In genomic region chr4:6601661-6602250, GRCh38 we compare ENCODE assay signal across 16 cellular contexts.
"Had no signal": no experiment of that assay in that cellular context is flagged by ENCODE, and none has a peak within 500 bp of the region (broad histone marks: within the 10 kb centered on the region; RNA-seq: fewer than 3 reads in every experiment).

No MANE protein-coding gene starts in this region.

- H3K4me1 Mint-ChIP-seq: natural killer cell, neural progenitor cell had no signal

- DNase-seq: effector memory CD8-positive, alpha-beta T cell; gastrocnemius medialis; heart right ventricle; hypothalamus; kidney glomerular epithelial cell; natural killer cell; nucleus accumbens; pancreas; stimulated activated CD4-positive, alpha-beta T cell treated with anti-CD3 and anti-CD28 coated beads, Interleukin-2, amount 100 ng/mL, for 48 hours; stimulated activated naive CD8-positive, alpha-beta T cell treated with anti-CD3 and anti-CD28 coated beads, Interleukin-15, Interleukin-2, amounts not matched to agents 100 U/mL and 50 U/mL, for 24 hours; thyroid gland had no signal

- ATAC-seq: effector memory CD8-positive, alpha-beta T cell; gastrocnemius medialis; heart right ventricle; natural killer cell; pancreas; right cardiac atrium; stimulated activated naive CD8-positive, alpha-beta T cell treated with anti-CD3 and anti-CD28 coated beads, Interleukin-15, Interleukin-2, amounts not matched to agents 100 U/mL and 50 U/mL, for 24 hours had no signal

- H3K27me3 Mint-ChIP-seq: dendritic cell treated with granulocyte-macrophage colony-stimulating factor and Interleukin-4, amounts not matched to agents 40 ng/mL and 50 ng/mL, for 4 days; effector memory CD8-positive, alpha-beta T cell; progenitor cell of endocrine pancreas; type B pancreatic cell had no signal

- H3K4me3 Mint-ChIP-seq: dendritic cell treated with granulocyte-macrophage colony-stimulating factor and Interleukin-4, amounts not matched to agents 40 ng/mL and 50 ng/mL, for 4 days; effector memory CD8-positive, alpha-beta T cell; natural killer cell; neural progenitor cell; type B pancreatic cell had no signal

- H3K9me3 Mint-ChIP-seq: type B pancreatic cell had no signal

- H3K27ac Mint-ChIP-seq: dendritic cell treated with granulocyte-macrophage colony-stimulating factor and Interleukin-4, amounts not matched to agents 40 ng/mL and 50 ng/mL, for 4 days; natural killer cell; neural progenitor cell; progenitor cell of endocrine pancreas; type B pancreatic cell had no signal
